Comparison of ENCODE assay signal across 13 cellular contexts in the genomic region with DNA sequence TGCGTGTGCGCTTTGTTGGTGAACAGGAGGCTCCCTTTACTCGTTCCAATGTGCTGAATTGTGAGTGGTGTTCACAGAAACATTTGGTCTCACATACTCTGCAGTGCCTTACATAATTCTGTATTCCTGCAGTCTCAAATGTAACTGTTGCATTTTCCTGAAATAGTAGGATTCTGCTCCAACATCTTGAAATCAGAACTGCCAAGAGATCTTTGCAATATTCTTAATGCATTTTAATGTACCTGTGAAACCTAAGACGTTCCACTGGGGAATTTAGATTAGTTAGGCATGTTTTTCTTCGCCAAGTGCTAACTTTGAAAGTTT.
DNase-seq lines count a peak whose midpoint lies in the region; ATAC-seq and TF ChIP-seq lines count a peak whose summit lies in the region.
"Had no signal": no experiment of that assay in that cellular context is flagged by ENCODE, and none has a peak within 500 bp of the region (broad histone marks: within the 10 kb centered on the region; RNA-seq: fewer than 3 reads in every experiment).

No MANE protein-coding gene starts in this region.

- H3K4me3 ChIP-seq in BE2C (ENCODE audit: low read depth, low read length) (peak overlapping the region; percentile 63), right cardiac atrium (ENCODE audit: low read length) (peak overlapping the region; percentile 58), trophoblast cell (ENCODE audit: low read depth, low read length) (peak overlapping the region; percentile 68)
- H3K4me3 ChIP-seq in effector memory CD4-positive, alpha-beta T cell (ENCODE audit: insufficient read depth, low read depth, low read length, poor library complexity, severe bottlenecking), result no peak overlapping the region

- no peaks in the 10 kb centered on the region for H3K79me2 ChIP-seq in trophoblast cell (ENCODE audit: control insufficient read depth, insufficient read depth, low read length, poor library complexity)

- no peak overlapping the region for H2BK12ac ChIP-seq in trophoblast cell (ENCODE audit: low read length)

- no peak overlapping the region for H2BK5ac ChIP-seq in trophoblast cell (ENCODE audit: low read depth, low read length, poor library complexity)

- H3K9me3 ChIP-seq in BE2C, result no peaks in the 10 kb centered on the region; the same call in 1 of the 2 replicates
- no peaks in the 10 kb centered on the region for H3K9me3 ChIP-seq in right cardiac atrium (ENCODE audit: control insufficient read depth, low read length)
- no peaks in the 10 kb centered on the region for H3K9me3 ChIP-seq in trophoblast cell (ENCODE audit: insufficient read depth, low read depth, low read length)
- H3K9me3 ChIP-seq in effector memory CD4-positive, alpha-beta T cell (ENCODE audit: control insufficient read depth, low read length), result no peaks in the 10 kb centered on the region
- H3K9me3 ChIP-seq: upper lobe of left lung had no signal

- H3K23ac ChIP-seq in trophoblast cell (ENCODE audit: low read length), result no peak overlapping the region

- H3K27ac ChIP-seq in VCaP, result peak overlapping the region; percentile 54
- peak overlapping the region; percentile 63 for H3K27ac ChIP-seq in right cardiac atrium (ENCODE audit: low read length)
- H3K27ac ChIP-seq in trophoblast cell (ENCODE audit: low read depth, low read length), result peak overlapping the region; percentile 48
- H3K27ac ChIP-seq in effector memory CD4-positive, alpha-beta T cell (ENCODE audit: insufficient read depth, low read length, poor library complexity, severe bottlenecking), result no peak overlapping the region
- H3K27ac ChIP-seq: upper lobe of left lung had no signal

- H4K91ac ChIP-seq in trophoblast cell (ENCODE audit: low read depth, low read length), result no peak overlapping the region

- H4K8ac ChIP-seq in trophoblast cell (ENCODE audit: low read depth, low read length), result no peak overlapping the region

- WGBS in right cardiac atrium, result 16% methylated on average over 5 of the region's 5 CpGs
- no CpG with 5 or more reads among the region's 5 CpGs for WGBS in trophoblast cell (ENCODE audit: extremely low coverage, insufficient coverage, insufficient read length)

- H3K27me3 ChIP-seq in BE2C (peaks cover 6% of the 10 kb centered on the region; the same call in 1 of the 2 replicates), right cardiac atrium (ENCODE audit: control insufficient read depth, insufficient read depth) (no peaks in the 10 kb centered on the region), trophoblast cell (ENCODE audit: insufficient read depth, low read length) (no peaks in the 10 kb centered on the region)
- H3K27me3 ChIP-seq in effector memory CD4-positive, alpha-beta T cell (replicated peaks; ENCODE audit: control insufficient read depth, insufficient read depth, low read length, poor library complexity, severe bottlenecking), result peaks cover 16% of the 10 kb centered on the region

- H3K18ac ChIP-seq in trophoblast cell (ENCODE audit: low read length), result peak overlapping the region; percentile 72

- intact Hi-C loops in right cardiac atrium (cut with DNase I), result no loop called here

- peak overlapping the region; percentile 32 for H3K14ac ChIP-seq in trophoblast cell (ENCODE audit: low read length)

- H3K4me1 ChIP-seq in BE2C (no peaks in the 10 kb centered on the region; the same call in none of the 2 replicates), right cardiac atrium (ENCODE audit: control insufficient read depth, insufficient read depth, low read length) (no peaks in the 10 kb centered on the region), trophoblast cell (ENCODE audit: control insufficient read depth in 1 of 2, insufficient read depth in 2 of 2, low read length in 2 of 2) (peaks cover 2 to 12% of the 10 kb centered on the region in 2 experiments)
- H3K4me1 ChIP-seq in effector memory CD4-positive, alpha-beta T cell (ENCODE audit: control insufficient read depth, insufficient read depth, low read length, poor library complexity, severe bottlenecking), result peaks cover 3% of the 10 kb centered on the region

- H2BK120ac ChIP-seq in trophoblast cell (ENCODE audit: insufficient read depth, low read length, poor library complexity), result no peak overlapping the region

- peaks cover 2% of the 10 kb centered on the region for H3K79me1 ChIP-seq in trophoblast cell (ENCODE audit: low read length)

- no peak for DNase-seq in BE2C
- no peak for DNase-seq in right cardiac atrium
- no peak for DNase-seq in trophoblast cell
- no peak for DNase-seq in Kasumi-1 (lab: John Stamatoyannopoulos, UW)
- DNase-seq in effector memory CD4-positive, alpha-beta T cell, result no peak
- DNase-seq in HT-29 (ENCODE audit: low spot score), result no peak
- DNase-seq in anterior cingulate cortex (lab: John Stamatoyannopoulos, UW), result no peak
- DNase-seq: activated CD8-positive, alpha-beta T cell treated with anti-CD3 and anti-CD28 coated beads, Interleukin-2, amount 10 ng/mL, durations not matched to agents 7 days and 5 days; activated naive CD8-positive, alpha-beta T cell treated with anti-CD3 and anti-CD28 coated beads for 36 hours; NCI-H2029; T-helper 2 cell had no signal

- H4K12ac ChIP-seq in trophoblast cell (ENCODE audit: low read depth, low read length), result no peak overlapping the region

- no peak overlapping the region for H3K9ac ChIP-seq in trophoblast cell (ENCODE audit: low read length)

- no peak for TF ChIP-seq CTCF in BE2C (IDR thresholded peaks at IDR 0.05; ENCODE audit: low read depth, low read length)
- TF ChIP-seq CTCF in VCaP (conservative IDR thresholded peaks at IDR 0.05), result no peak

- peak overlapping the region; percentile 74 for H2AFZ ChIP-seq in trophoblast cell (ENCODE audit: insufficient read depth, low read length, poor library complexity)

- H3K36me3 ChIP-seq in BE2C (no peaks in the 10 kb centered on the region), trophoblast cell (ENCODE audit: control insufficient read depth in 1 of 2, insufficient read depth in 2 of 2, low read length in 2 of 2) (no peaks in the 10 kb centered on the region)
- no peaks in the 10 kb centered on the region for H3K36me3 ChIP-seq in effector memory CD4-positive, alpha-beta T cell (ENCODE audit: control insufficient read depth, insufficient read depth, low read length)
- H3K36me3 ChIP-seq: upper lobe of left lung had no signal

- peak overlapping the region; percentile 62 for H3K4me2 ChIP-seq in trophoblast cell (ENCODE audit: low read length)

- no peak overlapping the region for H2AK5ac ChIP-seq in trophoblast cell (ENCODE audit: low read length)

- no peak overlapping the region for H3K4ac ChIP-seq in trophoblast cell (ENCODE audit: low read depth, low read length)

- ATAC-seq in right cardiac atrium, result no peak
- ATAC-seq: activated CD8-positive, alpha-beta T cell treated with anti-CD3 and anti-CD28 coated beads, Interleukin-2, amount 10 ng/mL, durations not matched to agents 7 days and 5 days had no signal
